In genomic region chr3:123479891-123480290, GRCh38 we compare ENCODE assay signal across 23 cellular contexts. TPM values are rescaled to one million over a fixed set of nuclear protein-coding genes. Genes with fewer than 3 reads are reported as not detected.
DNase-seq lines count a peak whose midpoint lies in the region; ATAC-seq and TF ChIP-seq lines count a peak whose summit lies in the region.
"Had no signal": no experiment of that assay in that cellular context is flagged by ENCODE, and none has a peak within 500 bp of the region (broad histone marks: within the 10 kb centered on the region; RNA-seq: fewer than 3 reads in every experiment).

No MANE protein-coding gene starts in this region.

- TF ChIP-seq CTCF in Peyer's patch (IDR thresholded peaks at IDR 0.05): no peak

- TF ChIP-seq POLR2A in Peyer's patch (IDR thresholded peaks at IDR 0.05): no peak

- H3K4me3 ChIP-seq in BLaER1 (no peak overlapping the region), Karpas-422 (ENCODE audit: low read length) (no peak overlapping the region), Peyer's patch (no peak overlapping the region)
- H3K4me3 ChIP-seq: A549, GM12878 had no signal

- no peaks in the 10 kb centered on the region for H3K79me2 ChIP-seq in Karpas-422 (ENCODE audit: low read length)

- H3K4me3 Mint-ChIP-seq in stimulated activated memory B cell treated with anti-CD40 and anti-IgM and Interleukin-4, amounts not matched to agents 10 μg/mL and 1 μg/mL and 100 μg/mL, for 72 hours: no peak overlapping the region
- H3K4me3 Mint-ChIP-seq: CD14-positive monocyte; CD4-positive, alpha-beta memory T cell; CD4-positive, CD25-positive, alpha-beta regulatory T cell had no signal

- peak overlapping the region; percentile 85 for H3K4me2 ChIP-seq in BLaER1
- H3K4me2 ChIP-seq in Karpas-422 (ENCODE audit: low read depth, low read length, poor library complexity, severe bottlenecking): peak overlapping the region; percentile 20
- H3K4me2 ChIP-seq: A549 had no signal

- H3K4me1 ChIP-seq in BLaER1 (peaks cover 83% of the 10 kb centered on the region), Karpas-422 (ENCODE audit: low read length) (peaks cover 27% of the 10 kb centered on the region), Peyer's patch (no peaks in the 10 kb centered on the region)
- H3K4me1 ChIP-seq: A549, BE2C had no signal

- H3K27ac Mint-ChIP-seq in stimulated activated memory B cell treated with anti-CD40 and anti-IgM and Interleukin-4, amounts not matched to agents 10 μg/mL and 1 μg/mL and 100 μg/mL, for 72 hours: no peak overlapping the region
- H3K27ac Mint-ChIP-seq: CD14-positive monocyte had no signal

- no peak overlapping the region for H3K27ac ChIP-seq in BLaER1
- H3K27ac ChIP-seq in Karpas-422 (ENCODE audit: low read length): no peak overlapping the region
- H3K27ac ChIP-seq in Peyer's patch: no peak overlapping the region
- H3K27ac ChIP-seq: 22Rv1, A549 had no signal

- peaks cover 13% of the 10 kb centered on the region for H3K4me1 Mint-ChIP-seq in stimulated activated memory B cell treated with anti-CD40 and anti-IgM and Interleukin-4, amounts not matched to agents 10 μg/mL and 1 μg/mL and 100 μg/mL, for 72 hours
- H3K4me1 Mint-ChIP-seq: CD4-positive, CD25-positive, alpha-beta regulatory T cell; CD8-positive, alpha-beta memory T cell had no signal

- H3K9me3 ChIP-seq in BLaER1: no peaks in the 10 kb centered on the region
- no peaks in the 10 kb centered on the region for H3K9me3 ChIP-seq in Karpas-422 (ENCODE audit: low read length)
- no peaks in the 10 kb centered on the region for H3K9me3 ChIP-seq in Peyer's patch
- H3K9me3 ChIP-seq: A549, BE2C had no signal

- no peak for DNase-seq in Karpas-422
- peak; percentile 74 for DNase-seq in posterior vena cava (ENCODE audit: low spot score)
- DNase-seq in AG08395 (ENCODE audit: low spot score): no peak
- no peak for DNase-seq in Peyer's patch
- DNase-seq: BE2C; C1 segment of cervical spinal cord; CD4-positive, alpha-beta memory T cell; CD4-positive, CD25-positive, alpha-beta regulatory T cell; CD8-positive, alpha-beta memory T cell; COR-L47; DMS 273 treated with DMSO at 0.1 percent for 48 hours; DMS153; DMS53; DMS79; DND-41; EL; GDM1 had no signal

- ATAC-seq in stimulated activated memory B cell treated with anti-CD40 and anti-IgM and Interleukin-4, amounts not matched to agents 10 μg/mL and 1 μg/mL and 100 μg/mL, for 72 hours: no peak
- ATAC-seq: A549 had no signal

- H2AFZ ChIP-seq in Karpas-422 (ENCODE audit: low read length): no peak overlapping the region

- H3K36me3 ChIP-seq in BLaER1: no peaks in the 10 kb centered on the region
- H3K36me3 ChIP-seq in Karpas-422 (ENCODE audit: insufficient read depth, low read length): no peaks in the 10 kb centered on the region
- no peaks in the 10 kb centered on the region for H3K36me3 ChIP-seq in Peyer's patch
- H3K36me3 ChIP-seq: BE2C had no signal

- no peaks in the 10 kb centered on the region for H3K9me3 Mint-ChIP-seq in stimulated activated memory B cell treated with anti-CD40 and anti-IgM and Interleukin-4, amounts not matched to agents 10 μg/mL and 1 μg/mL and 100 μg/mL, for 72 hours
- H3K9me3 Mint-ChIP-seq: CD8-positive, alpha-beta memory T cell had no signal

- H3K9ac ChIP-seq in BLaER1 (no peak overlapping the region), Karpas-422 (ENCODE audit: low read length) (no peak overlapping the region)

- H3K27me3 Mint-ChIP-seq in stimulated activated memory B cell treated with anti-CD40 and anti-IgM and Interleukin-4, amounts not matched to agents 10 μg/mL and 1 μg/mL and 100 μg/mL, for 72 hours: peaks cover 29% of the 10 kb centered on the region

- H3K36me3 Mint-ChIP-seq in stimulated activated memory B cell treated with anti-CD40 and anti-IgM and Interleukin-4, amounts not matched to agents 10 μg/mL and 1 μg/mL and 100 μg/mL, for 72 hours: no peaks in the 10 kb centered on the region
- H3K36me3 Mint-ChIP-seq: CD14-positive monocyte; CD4-positive, alpha-beta memory T cell; CD4-positive, CD25-positive, alpha-beta regulatory T cell; CD8-positive, alpha-beta memory T cell had no signal

- H3K9me2 ChIP-seq in Karpas-422 (replicated peaks; ENCODE audit: insufficient read depth, low read length): no peaks in the 10 kb centered on the region

- intact Hi-C loops in posterior vena cava (cut with DNase I): no loop called here

- H4K20me1 ChIP-seq in BLaER1 (no peaks in the 10 kb centered on the region), Karpas-422 (ENCODE audit: insufficient read depth, low read depth, low read length) (no peaks in the 10 kb centered on the region)

- H3K27me3 ChIP-seq in BLaER1 (peaks cover 4% of the 10 kb centered on the region; the same call in 1 of the 2 replicates), Karpas-422 (ENCODE audit: low read length) (no peaks in the 10 kb centered on the region), Peyer's patch (no peaks in the 10 kb centered on the region)
- H3K27me3 ChIP-seq: BE2C had no signal

RNA-seq across cellular contexts. Expression of gene ADCY5, which starts 31.0 kb away (rescaled TPM):
- 0.14 TPM in 1 of 2 replicates, not detected in the other for total RNA-seq in Karpas-422 (2014; rRNA removed; shearing (Covaris generic); ENCODE audit: low replicate concordance)
- 10 to 100 TPM; 41.1 to 42.6 TPM for total RNA-seq in posterior vena cava
- 10 to 100 TPM in 2 of 4 donors, 1 to 10 TPM in 2; 3.5 to 44.6 (median 14.5) TPM for total RNA-seq in Peyer's patch
- total RNA-seq: CD4-positive, alpha-beta memory T cell; CD4-positive, CD25-positive, alpha-beta regulatory T cell; GM12878 had no signal
